Comparison of ENCODE assay signal across 9 cellular contexts in the genomic region with DNA sequence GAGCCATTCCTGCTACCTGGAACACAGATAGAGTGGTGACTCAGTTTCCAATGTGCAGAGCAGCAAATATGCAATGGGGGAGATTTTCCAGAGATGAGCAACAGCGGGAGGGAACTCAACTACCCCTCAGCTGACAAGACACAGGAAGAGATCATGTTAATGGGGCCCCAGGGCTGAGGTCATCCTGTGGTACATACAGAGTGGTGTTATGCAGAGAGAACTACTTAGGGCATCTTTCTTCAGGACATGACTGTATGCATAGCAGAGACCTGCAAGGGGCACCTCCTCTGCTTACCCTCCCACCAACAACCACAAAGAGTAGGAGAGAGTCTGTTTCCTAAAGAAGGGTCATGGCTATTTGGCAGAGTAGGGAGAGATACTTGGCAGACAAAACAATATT. TPM values are rescaled to one million over a fixed set of nuclear protein-coding genes. Genes with fewer than 3 reads are reported as not detected.
A peak's percentile ranks its signal among the peaks of the same experiment; 100 is the strongest.
DNase-seq lines count a peak whose midpoint lies in the region; ATAC-seq, FAIRE-seq and TF ChIP-seq lines count a peak whose summit lies in the region.
"Had no signal": no experiment of that assay in that cellular context is flagged by ENCODE, and none has a peak within 500 bp of the region (broad histone marks: within the 10 kb centered on the region; RNA-seq: fewer than 3 reads in every experiment).

No MANE protein-coding gene starts in this region.

- dilution Hi-C loops in keratinocyte (cut with MboI; ENCODE audit: extremely low pct_ligation_motif_present, low sequenced_read_pairs): no loop called here

- H3K4me3 Mint-ChIP-seq in neural progenitor cell: no peak overlapping the region

- H3K4me1 ChIP-seq in Karpas-422 (ENCODE audit: low read length) (peaks cover 26% of the 10 kb centered on the region), keratinocyte (ENCODE audit: control insufficient read depth, extremely low read depth, insufficient read depth, low read length) (no peaks in the 10 kb centered on the region), neural progenitor cell (no peaks in the 10 kb centered on the region)

- H3K79me2 ChIP-seq in Karpas-422 (ENCODE audit: low read length) (no peaks in the 10 kb centered on the region), keratinocyte (ENCODE audit: control insufficient read depth, insufficient read depth, low read length) (no peaks in the 10 kb centered on the region), neural progenitor cell (ENCODE audit: low read depth) (no peaks in the 10 kb centered on the region)

- H3K9me3 Mint-ChIP-seq in neural progenitor cell: no peaks in the 10 kb centered on the region

- H3K9me2 ChIP-seq in Karpas-422 (replicated peaks; ENCODE audit: insufficient read depth, low read length): no peaks in the 10 kb centered on the region

- H3F3A ChIP-seq in neural progenitor cell (ENCODE audit: low read depth): no peaks in the 10 kb centered on the region

- DNase-seq in Karpas-422: peak; percentile 62
- DNase-seq in keratinocyte (ENCODE audit: low read depth, low spot score): no peak
- no peak for DNase-seq in posterior cingulate gyrus
- DNase-seq in SHP77 (lab: John Stamatoyannopoulos, UW): no peak
- no peak for DNase-seq in neural progenitor cell (ENCODE audit: low spot score)
- DNase-seq: kidney glomerular epithelial cell had no signal

- no peaks in the 10 kb centered on the region for H3K9me1 ChIP-seq in keratinocyte (ENCODE audit: control insufficient read depth, extremely low read depth, insufficient read depth, low read length)

- H4K20me1 ChIP-seq in Karpas-422 (ENCODE audit: insufficient read depth, low read depth, low read length) (no peaks in the 10 kb centered on the region), keratinocyte (ENCODE audit: control insufficient read depth, extremely low read depth, insufficient read depth, low read length) (no peaks in the 10 kb centered on the region), neural progenitor cell (ENCODE audit: low read depth) (no peaks in the 10 kb centered on the region)

- H3K36me3 ChIP-seq in Karpas-422 (ENCODE audit: insufficient read depth, low read length) (no peaks in the 10 kb centered on the region), keratinocyte (ENCODE audit: control insufficient read depth in 2 of 2, extremely low read depth in 1 of 2, insufficient read depth in 2 of 2, low read length in 2 of 2) (no peaks in the 10 kb centered on the region), neural progenitor cell (no peaks in the 10 kb centered on the region)

- TF ChIP-seq CTCF in keratinocyte (optimal IDR thresholded peaks at IDR 0.05 in 1 of 3, IDR thresholded peaks at IDR 0.05 in 1 of 3, conservative IDR thresholded peaks at IDR 0.05 in 1 of 3; ENCODE audit: extremely low read depth in 1 of 3, insufficient read depth in 2 of 3, low read length in 3 of 3): no peak
- TF ChIP-seq CTCF in neural progenitor cell (IDR thresholded peaks at IDR 0.05): no peak

- no peak for TF ChIP-seq POLR2A in GM18505 (IDR thresholded peaks at IDR 0.05; ENCODE audit: borderline replicate concordance, extremely low read depth, insufficient read depth, insufficient read length)

- intact Hi-C loops in posterior cingulate gyrus (cut with DNase I): no loop called here

- H3K4me2 ChIP-seq in Karpas-422 (ENCODE audit: low read depth, low read length, poor library complexity, severe bottlenecking): peak overlapping the region; percentile 58
- H3K4me2 ChIP-seq in keratinocyte (ENCODE audit: control insufficient read depth, extremely low read depth, insufficient read depth, low read depth, low read length): peak overlapping the region; percentile 69
- H3K4me2 ChIP-seq in neural progenitor cell: no peak overlapping the region

- no peaks in the 10 kb centered on the region for H3K27me3 Mint-ChIP-seq in neural progenitor cell (ENCODE audit: insufficient read depth, low read depth)

- H3K27me3 ChIP-seq in Karpas-422 (ENCODE audit: low read length) (no peaks in the 10 kb centered on the region), keratinocyte (ENCODE audit: control insufficient read depth, extremely low read depth, insufficient read depth, low read length) (no peaks in the 10 kb centered on the region), neural progenitor cell (no peaks in the 10 kb centered on the region)

- no peak overlapping the region for H3K27ac Mint-ChIP-seq in neural progenitor cell

- ATAC-seq in GM18505 (IDR thresholded peaks at IDR 0.05; ENCODE audit: unreplicated experiment) (peak; percentile 34), GM21717 (IDR thresholded peaks at IDR 0.05; ENCODE audit: unreplicated experiment) (peak; percentile 53), HG03025 (IDR thresholded peaks at IDR 0.05; ENCODE audit: low FRiP score, unreplicated experiment) (no peak)

- no peaks in the 10 kb centered on the region for H3K36me3 Mint-ChIP-seq in neural progenitor cell

- peak overlapping the region; percentile 39; the same call in 1 of the 2 replicates for H3K4me3 ChIP-seq in Karpas-422 (ENCODE audit: low read length)
- no peak overlapping the region for H3K4me3 ChIP-seq in keratinocyte (ENCODE audit: control insufficient read depth in 2 of 3, extremely low read depth in 1 of 3, insufficient read depth in 2 of 3, low read depth in 1 of 3, low read length in 3 of 3)
- H3K4me3 ChIP-seq in neural progenitor cell: no peak overlapping the region

- H3K27ac ChIP-seq in Karpas-422 (ENCODE audit: low read length): no peak overlapping the region
- H3K27ac ChIP-seq in keratinocyte (ENCODE audit: control insufficient read depth, insufficient read depth, low read length): no peak overlapping the region
- H3K27ac ChIP-seq in neural progenitor cell: no peak overlapping the region

- peak overlapping the region; percentile 85 for H2AFZ ChIP-seq in Karpas-422 (ENCODE audit: low read length)
- no peak overlapping the region for H2AFZ ChIP-seq in keratinocyte (ENCODE audit: control insufficient read depth, low read length)
- H2AFZ ChIP-seq in neural progenitor cell (replicated peaks): no peak overlapping the region

- H3K9me3 ChIP-seq in Karpas-422 (ENCODE audit: low read length): no peaks in the 10 kb centered on the region
- H3K9me3 ChIP-seq in keratinocyte (ENCODE audit: control insufficient read depth, low read depth, low read length): no peaks in the 10 kb centered on the region
- H3K9me3 ChIP-seq in neural progenitor cell (ENCODE audit: low read depth): no peaks in the 10 kb centered on the region

- H3K9ac ChIP-seq in Karpas-422 (ENCODE audit: low read length): peak overlapping the region; percentile 30
- no peak overlapping the region for H3K9ac ChIP-seq in keratinocyte (ENCODE audit: control insufficient read depth, extremely low read depth, insufficient read depth, low read length)
- no peak overlapping the region for H3K9ac ChIP-seq in neural progenitor cell

- H3K4me1 Mint-ChIP-seq in neural progenitor cell: peaks cover 13% of the 10 kb centered on the region

- FAIRE-seq in keratinocyte (lab: Jason Lieb, UNC): peak; percentile 23

RNA-seq across cellular contexts. Expression of gene TBC1D5, which starts 6.8 kb away (rescaled TPM):
- 127 and 181 TPM in 2 replicates for total RNA-seq in Karpas-422 (2014; rRNA removed; shearing (Covaris generic); ENCODE audit: low replicate concordance)
- 16.5 to 28.8 TPM (median 25.8 TPM) in 3 replicates for polyA plus RNA-seq in keratinocyte
- polyA plus RNA-seq in keratinocyte (2011; ENCODE audit: low read depth): 24.8 TPM
- polyA plus RNA-seq in keratinocyte (2011; cell fraction: cytosol; rRNA removed): 16.9 and 25.9 TPM in 2 replicates
- 22.1 and 22.2 TPM in 2 replicates for polyA plus RNA-seq in keratinocyte (2011; cell fraction: nucleus; rRNA removed)
- polyA plus RNA-seq in keratinocyte (2012; ENCODE audit: low replicate concordance): 10.2 and 24.2 TPM in 2 replicates
- 27.2 to 50.6 TPM (median 29.0 TPM) in 3 replicates for polyA minus RNA-seq in keratinocyte
- 32.8 TPM for polyA minus RNA-seq in keratinocyte (2011; cell fraction: cytosol; rRNA and poly(A)+ RNA removed)
- polyA minus RNA-seq in keratinocyte (2011; cell fraction: nucleus; rRNA and poly(A)+ RNA removed): 33.4 and 63.0 TPM in 2 replicates
- total RNA-seq in neural progenitor cell (ENCODE audit: low replicate concordance): 63.6 and 108 TPM in 2 replicates
